Comparison of ENCODE assay signal across 14 cellular contexts in the genomic region with DNA sequence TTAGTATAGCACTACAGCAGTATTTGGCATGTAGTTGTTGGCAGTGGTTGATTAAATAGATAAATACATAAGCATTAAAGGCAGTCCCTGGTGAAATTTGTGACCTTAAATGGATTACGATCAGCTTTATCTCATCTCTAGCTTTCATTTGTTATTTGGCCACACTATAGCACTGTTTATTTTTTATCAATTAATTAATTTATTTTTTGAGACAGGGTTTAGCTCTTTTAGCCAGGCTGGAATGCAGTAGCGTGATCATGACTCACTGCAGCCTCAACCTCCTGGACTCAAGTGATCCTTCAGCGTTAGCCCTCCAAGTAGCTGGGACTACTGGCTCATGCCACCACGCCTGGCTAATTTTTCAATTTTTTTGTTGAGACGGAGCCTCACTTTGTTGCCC. TPM values are rescaled to one million over a fixed set of nuclear protein-coding genes. Genes with fewer than 3 reads are reported as not detected.
DNase-seq lines count a peak whose midpoint lies in the region; ATAC-seq and TF ChIP-seq lines count a peak whose summit lies in the region.
"Had no signal": no experiment of that assay in that cellular context is flagged by ENCODE, and none has a peak within 500 bp of the region (broad histone marks: within the 10 kb centered on the region; RNA-seq: fewer than 3 reads in every experiment).

No MANE protein-coding gene starts in this region.

- H3K27ac Mint-ChIP-seq in osteocyte (ENCODE audit: unreplicated experiment), result peak overlapping the region; percentile 52
- H3K27ac Mint-ChIP-seq: T-helper 17 cell had no signal

- no peak overlapping the region for H3K4me3 ChIP-seq in neuronal stem cell (ENCODE audit: low read length in 2 of 2)
- H3K4me3 ChIP-seq: body of pancreas, left ventricle myocardium inferior, psoas muscle had no signal

- H3K79me1 ChIP-seq in neuronal stem cell (ENCODE audit: low read depth, low read length), result no peaks in the 10 kb centered on the region

- H3K4ac ChIP-seq in neuronal stem cell (ENCODE audit: low read length), result no peak overlapping the region

- H3K4me3 Mint-ChIP-seq in osteocyte (ENCODE audit: unreplicated experiment), result no peak overlapping the region
- H3K4me3 Mint-ChIP-seq: T-helper 17 cell had no signal

- no peaks in the 10 kb centered on the region for H3K27me3 Mint-ChIP-seq in osteocyte (ENCODE audit: unreplicated experiment)
- H3K27me3 Mint-ChIP-seq: T-helper 17 cell had no signal

- H3K4me1 Mint-ChIP-seq in osteocyte (ENCODE audit: unreplicated experiment), result peaks cover 32% of the 10 kb centered on the region

- no peak overlapping the region for H2BK12ac ChIP-seq in neuronal stem cell (ENCODE audit: low read length)

- no peak overlapping the region for H2BK15ac ChIP-seq in neuronal stem cell (ENCODE audit: low read length)

- H4K8ac ChIP-seq in neuronal stem cell (ENCODE audit: low read depth, low read length), result no peak overlapping the region

- H3K27ac ChIP-seq in neuronal stem cell (replicated peaks; ENCODE audit: low read length), result no peak overlapping the region
- H3K27ac ChIP-seq: body of pancreas, left ventricle myocardium inferior, psoas muscle had no signal

- no peak overlapping the region for H3K4me2 ChIP-seq in neuronal stem cell (ENCODE audit: insufficient read depth, low read length, poor library complexity, severe bottlenecking)

- H2BK120ac ChIP-seq in neuronal stem cell (ENCODE audit: low read depth, low read length), result no peak overlapping the region

- no peak for TF ChIP-seq CTCF in osteocyte (IDR thresholded peaks at IDR 0.05)

- no peak overlapping the region for H3K18ac ChIP-seq in neuronal stem cell (ENCODE audit: low read length)

- H3K36me3 ChIP-seq in neuronal stem cell (replicated peaks in 1 of 2; ENCODE audit: control insufficient read depth in 2 of 2, insufficient read depth in 2 of 2, low read length in 2 of 2), result no peaks in the 10 kb centered on the region
- H3K36me3 ChIP-seq: left ventricle myocardium inferior had no signal

- H2AK5ac ChIP-seq in neuronal stem cell (ENCODE audit: low read depth, low read length), result no peak overlapping the region

- H3K14ac ChIP-seq in neuronal stem cell (ENCODE audit: low read length), result no peak overlapping the region

- no peak for ATAC-seq in HG03432 (IDR thresholded peaks at IDR 0.05; ENCODE audit: unreplicated experiment)
- ATAC-seq: body of pancreas, psoas muscle, T-helper 17 cell had no signal

- DNase-seq in EH (ENCODE audit: low read depth), result peak; percentile 87
- DNase-seq in RPMI7951 (ENCODE audit: low read depth), result peak; percentile 37
- peak; percentile 59 for DNase-seq in fibroblast of gingiva (ENCODE audit: low read depth)
- DNase-seq in osteocyte (ENCODE audit: extremely low spot score, unreplicated experiment), result no peak
- no peak for DNase-seq in GOT3 (lab: John Stamatoyannopoulos, UW)
- no peak for DNase-seq in neuronal stem cell (ENCODE audit: low spot score)
- no peak for DNase-seq in NCI-H2029 (lab: John Stamatoyannopoulos, UW)
- DNase-seq: activated gamma-delta T cell treated with Interleukin-2 at 50 U/mL for 16 hours, body of pancreas, left ventricle myocardium inferior, NCI-H187 treated with DMSO at 0.1 percent for 48 hours, psoas muscle, T-helper 17 cell had no signal

- no peak overlapping the region for H2BK5ac ChIP-seq in neuronal stem cell (ENCODE audit: low read length)

- WGBS in neuronal stem cell (ENCODE audit: extremely low coverage in 2 of 2, insufficient read length in 2 of 2, insufficient replicate concordance in 1 of 2), 2 donors, result no CpG with 5 or more reads among the region's 5 CpGs

- no peaks in the 10 kb centered on the region for H3K9me3 Mint-ChIP-seq in osteocyte (ENCODE audit: unreplicated experiment)

- H3K27me3 ChIP-seq in neuronal stem cell (ENCODE audit: control insufficient read depth in 3 of 3, insufficient read depth in 3 of 3, low read depth in 1 of 3, low read length in 3 of 3), result no peaks in the 10 kb centered on the region
- H3K27me3 ChIP-seq: body of pancreas had no signal

- H3K9me3 ChIP-seq in neuronal stem cell (replicated peaks in 1 of 2; ENCODE audit: control insufficient read depth in 2 of 2, insufficient read depth in 1 of 2, low read depth in 1 of 2, low read length in 2 of 2), result no peaks in the 10 kb centered on the region
- H3K9me3 ChIP-seq: body of pancreas, left ventricle myocardium inferior, psoas muscle had no signal

- H3K9ac ChIP-seq in neuronal stem cell (ENCODE audit: low read depth, low read length, poor library complexity), result no peak overlapping the region

- no peak overlapping the region for H4K91ac ChIP-seq in neuronal stem cell (ENCODE audit: low read depth, low read length, poor library complexity)

- no peak overlapping the region for H2AFZ ChIP-seq in neuronal stem cell (ENCODE audit: low read length)

- H3K36me3 Mint-ChIP-seq in osteocyte (ENCODE audit: unreplicated experiment), result no peaks in the 10 kb centered on the region

- peaks cover 6 to 7% of the 10 kb centered on the region in 2 donors for H3K4me1 ChIP-seq in neuronal stem cell (ENCODE audit: control insufficient read depth in 2 of 2, insufficient read depth in 1 of 2, low read depth in 1 of 2, low read length in 2 of 2)

- no peak overlapping the region for H3K23ac ChIP-seq in neuronal stem cell (ENCODE audit: low read depth, low read length, poor library complexity)

RNA-seq across cellular contexts. Expression of a gene that starts 18.7 kb away (rescaled TPM):
- 19.8 and 23.4 TPM in 2 replicates for total RNA-seq in RPMI7951 (2014; rRNA removed; shearing (Covaris generic))
- 93.4 and 97.3 TPM in 2 replicates for total RNA-seq in osteocyte
- polyA plus RNA-seq in neuronal stem cell (2013, experiment 1 of 2), result 63.9 TPM
- 64.4 TPM for polyA plus RNA-seq in neuronal stem cell (2013, experiment 2 of 2)

Comparison
In these comparisons a context has a peak if more than half of its experiments do, and no peak if none do; other contexts are left out.
1. DNase-seq: peak in EH (single experiment), RPMI7951 (single experiment) and fibroblast of gingiva (single experiment); none in osteocyte (single experiment), GOT3 (single experiment), neuronal stem cell (single experiment) and NCI-H2029 (single experiment).